Comparison of ENCODE assay signal across 5 cellular contexts in genomic region chr3:195475116-195475515, GRCh38. TPM values are rescaled to one million over a fixed set of nuclear protein-coding genes. Genes with fewer than 3 reads are reported as not detected.
DNase-seq lines count a peak whose midpoint lies in the region; ATAC-seq, FAIRE-seq and TF ChIP-seq lines count a peak whose summit lies in the region.
"Not testable (repeated sequence)": the region's sequence is repeated elsewhere in the genome, so short reads cannot be mapped to it uniquely, and the experiment has no call there.

No MANE protein-coding gene starts in this region.

- in situ Hi-C loops in K562 (cut with MboI) = not testable (repeated sequence)

- not testable (repeated sequence) for TF ChIP-seq POLR2A in K562 (conservative IDR thresholded peaks at IDR 0.05); lower leg skin (IDR thresholded peaks at IDR 0.05)

- H3K4me2 ChIP-seq in K562 (ENCODE audit: insufficient read depth, low read length) = not testable (repeated sequence)

- not testable (repeated sequence) for H2AFZ ChIP-seq in K562 (ENCODE audit: low read depth, low read length)

- H3K27me3 ChIP-seq in K562 (ENCODE audit: control insufficient read depth in 2 of 2, insufficient read depth in 2 of 2, low read length in 2 of 2) = not testable (repeated sequence)

- DNase-seq in SK-N-DZ (ENCODE audit: low spot score) = peak; percentile 0
- DNase-seq in K562 (ENCODE audit: extremely low read depth in 1 of 4, low spot score in 3 of 4) = not testable (repeated sequence)
- DNase-seq in kidney tubule cell (ENCODE audit: low spot score) = peak; percentile 0
- peak; percentile 1 to 62 for DNase-seq in lower leg skin (ENCODE audit: low spot score in 2 of 2)
- DNase-seq in posterior vena cava (ENCODE audit: low spot score) = peak; percentile 14

- H3K4me3 ChIP-seq in K562; lower leg skin (ENCODE audit: low read depth, poor library complexity, severe bottlenecking): not testable (repeated sequence)

- TF ChIP-seq RAD21 in K562 (CRISPR knock-in tag; conservative IDR thresholded peaks at IDR 0.05 in 1 of 2, IDR thresholded peaks at IDR 0.05 in 1 of 2) = not testable (repeated sequence)

- 11% methylated on average over 7 of the region's 8 CpGs for WGBS in K562 (ENCODE audit: insufficient coverage, low coverage, missing lambda C conversion rate)
- WGBS in lower leg skin, 2 donors = 83 to 94% methylated on average over 8 of the region's 8 CpGs

- CTCF ChIA-PET in K562 (lab: Yijun Ruan, JAX; ENCODE audit: low intra/inter-chr PET ratio) = not testable (repeated sequence)

- H3K9ac ChIP-seq in K562 (ENCODE audit: insufficient read depth in 1 of 2, low read depth in 2 of 2, low read length in 2 of 2) = not testable (repeated sequence)

- not testable (repeated sequence) for H4K20me1 ChIP-seq in K562 (replicated peaks; ENCODE audit: control insufficient read depth, insufficient read depth, low read length)

- POLR2A ChIA-PET in K562 (lab: Yijun Ruan, JAX) = not testable (repeated sequence)

- TF ChIP-seq CTCF in K562 (IDR thresholded peaks at IDR 0.05 in 2 of 3, conservative IDR thresholded peaks at IDR 0.05 in 1 of 3; ENCODE audit: insufficient read depth in 2 of 3, low read depth in 1 of 3, low read length in 3 of 3); lower leg skin (IDR thresholded peaks at IDR 0.05): not testable (repeated sequence)

- not testable (repeated sequence) for FAIRE-seq in K562 (lab: Jason Lieb, UNC)

- H3K9me3 ChIP-seq in K562 (replicated peaks; ENCODE audit: control insufficient read depth, insufficient read depth, low read depth, low read length) = not testable (repeated sequence)

- not testable (repeated sequence) for H3K79me2 ChIP-seq in K562 (ENCODE audit: control insufficient read depth, insufficient read depth, low read length)

- not testable (repeated sequence) for H3K9me1 ChIP-seq in K562 (ENCODE audit: control insufficient read depth, insufficient read depth, low read length)

- H3K27ac ChIP-seq in K562 (ENCODE audit: extremely low read depth, low read depth, low read length) = not testable (repeated sequence)

- H3K4me1 ChIP-seq in K562 (replicated peaks in 1 of 2; ENCODE audit: control insufficient read depth in 2 of 2, insufficient read depth in 2 of 2, low read length in 2 of 2) = not testable (repeated sequence)

- not testable (repeated sequence) for TF ChIP-seq EP300 in K562 (IDR thresholded peaks at IDR 0.05; ENCODE audit: low read length)

- not testable (repeated sequence) for BruUV-seq in K562 (replicated peaks; lab: Mats Ljungman, UMichigan)

- ATAC-seq in K562 = not testable (repeated sequence)

- intact Hi-C loops in K562 (cut with micrococcal nuclease); lower leg skin (cut with DNase I; ENCODE audit: low total_unique reads); posterior vena cava (cut with DNase I): not testable (repeated sequence)

- H3K36me3 ChIP-seq in K562 (ENCODE audit: control insufficient read depth, insufficient read depth, low read length) = not testable (repeated sequence)

TF ChIP-seq in K562, 482 proteins besides CTCF, POLR2A, EP300 and RAD21:
- TF ChIP-seq ZNF121 (CRISPR knock-in tag; conservative IDR thresholded peaks at IDR 0.05) = peak; percentile 24; the same call in 1 of the 2 replicates

RNA-seq across cellular contexts. Expression of gene ACAP2, which starts 32.3 kb away (rescaled TPM):
- 22.6 and 26.1 TPM in 2 replicates for polyA plus RNA-seq in SK-N-DZ (2014; cell fraction: cytosol; rRNA removed)
- 22.9 and 24.5 TPM in 2 replicates for polyA plus RNA-seq in SK-N-DZ (2014; cell fraction: nucleus; rRNA removed)
- 62.8 and 189 TPM in 2 replicates for total RNA-seq in K562 (2011; cell fraction: chromatin; rRNA removed; ENCODE audit: low replicate concordance)
- total RNA-seq in K562 (2011; cell fraction: nucleolus; rRNA removed) = 38.7 and 57.9 TPM in 2 replicates
- 77.0 and 137 TPM in 2 replicates for total RNA-seq in K562 (2011; cell fraction: nucleoplasm; rRNA removed)
- total RNA-seq in K562 (2014; rRNA removed) (29.4 and 36.9 TPM in 2 replicates), K562 (2014; rRNA removed; fragmentation: Illumina TruSeq; extraction: Trizol) (52.7 and 62.3 TPM in 2 replicates), K562 (2015; rRNA removed; fragmentation: Illumina TruSeq; extraction: Trizol) (44.8 and 50.7 TPM in 2 replicates), K562 (2021) (40.1 and 40.6 TPM in 2 replicates), lower leg skin (10 to 100 TPM; 52.9 to 62.0 (median 56.2) TPM), posterior vena cava (10 to 100 TPM; 46.8 to 48.4 TPM)
- polyA plus RNA-seq in K562 (2011; rRNA removed) (25.0 and 34.4 TPM in 2 replicates), K562 (2014; fragmentation: Illumina TruSeq; extraction: Trizol) (24.3 and 27.5 TPM in 2 replicates), K562 (2014; fragmentation: Nextera tagmentation; extraction: Ambion mirVana) (10 to 100 TPM; 10.6 to 12.3 TPM), K562 (2014; rRNA removed) (16.8 and 18.1 TPM in 2 replicates)
- polyA plus RNA-seq in K562 (2011; cell fraction: cytosol; rRNA removed) = 6.8 and 12.6 TPM in 2 replicates
- polyA plus RNA-seq in K562 (2011; cell fraction: nucleus; rRNA removed) = 16.4 and 18.5 TPM in 2 replicates
- 16.3 and 25.4 TPM in 2 replicates for polyA plus RNA-seq in K562 (2012)
- 124 and 128 TPM in 2 replicates for polyA minus RNA-seq in K562 (2011; rRNA and poly(A)+ RNA removed)
- 34.7 and 48.2 TPM in 2 replicates for polyA minus RNA-seq in K562 (2011; cell fraction: cytosol; rRNA and poly(A)+ RNA removed)
- polyA minus RNA-seq in K562 (2011; cell fraction: nucleus; rRNA and poly(A)+ RNA removed) = 53.2 and 81.9 TPM in 2 replicates
